In genomic region chr7:47561715-47562446, GRCh38 we compare ENCODE assay signal across 22 cellular contexts. TPM values are rescaled to one million over a fixed set of nuclear protein-coding genes. Genes with fewer than 3 reads are reported as not detected.
DNase-seq lines count a peak whose midpoint lies in the region; ATAC-seq, FAIRE-seq and TF ChIP-seq lines count a peak whose summit lies in the region.
"Had no signal": no experiment of that assay in that cellular context is flagged by ENCODE, and none has a peak within 500 bp of the region (broad histone marks: within the 10 kb centered on the region; RNA-seq: fewer than 3 reads in every experiment).

No MANE protein-coding gene starts in this region.

- H3K27me3 Mint-ChIP-seq in mesothelial cell of epicardium (ENCODE audit: low read depth) = no peaks in the 10 kb centered on the region
- no peaks in the 10 kb centered on the region for H3K27me3 Mint-ChIP-seq in stimulated activated naive CD8-positive, alpha-beta T cell treated with anti-CD3 and anti-CD28 coated beads, Interleukin-15, amount 100 ng/mL, for 72 hours

- TF ChIP-seq CTCF in A549 (IDR thresholded peaks at IDR 0.05) (no peak), mesothelial cell of epicardium (IDR thresholded peaks at IDR 0.05; ENCODE audit: unreplicated experiment) (no peak), dorsolateral prefrontal cortex (IDR thresholded peaks at IDR 0.05 in 54 of 56, conservative IDR thresholded peaks at IDR 0.05 in 2 of 56; ENCODE audit: low read depth in 1 of 56, partially characterized antibody in 56 of 56) (no peak)

- POLR2A ChIA-PET in A549 (lab: Yijun Ruan, JAX) = interaction anchor here (0.7 kb wide), 1 partner anchor 39 kb away, joined by 4 read pairs; no protein-coding TSS in a partner anchor

- 74% methylated on average over 3 of the region's 3 CpGs for WGBS in A549 (ENCODE audit: missing lambda C conversion rate)

- H3K27ac ChIP-seq in A549 (peak overlapping the region; percentile 11 to 84; a peak in 4 of 6 replicates), dorsolateral prefrontal cortex (no peak overlapping the region)
- H3K27ac ChIP-seq: BLaER1 had no signal

- no peak for TF ChIP-seq RAD21 in A549 (conservative IDR thresholded peaks at IDR 0.05 in 1 of 2, IDR thresholded peaks at IDR 0.05 in 1 of 2)

- intact Hi-C loops in dorsolateral prefrontal cortex (cut with DNase I) = loop anchor here in 1 of 2 donors (10.0 kb wide), 1 partner anchor 253 kb away; no protein-coding TSS in a partner anchor

- no peak for TF ChIP-seq EP300 in A549 (IDR thresholded peaks at IDR 0.05)

- H3K36me3 Mint-ChIP-seq in mesothelial cell of epicardium = peaks cover 32% of the 10 kb centered on the region

- H3K4me3 ChIP-seq in A549 = no peak overlapping the region
- H3K4me3 ChIP-seq in dorsolateral prefrontal cortex = no peak overlapping the region
- H3K4me3 ChIP-seq: BLaER1, GM23338, Peyer's patch had no signal

- H3K4me2 ChIP-seq in A549 = peak overlapping the region; percentile 2; the same call in 1 of the 3 replicates
- H3K4me2 ChIP-seq: BLaER1, GM23338 had no signal

- FAIRE-seq in A549 (lab: Jason Lieb, UNC) = no peak

- peak overlapping the region; percentile 78 for H3K27ac Mint-ChIP-seq in mesothelial cell of epicardium
- H3K27ac Mint-ChIP-seq in stimulated activated naive CD8-positive, alpha-beta T cell treated with anti-CD3 and anti-CD28 coated beads, Interleukin-15, amount 100 ng/mL, for 72 hours = no peak overlapping the region
- H3K27ac Mint-ChIP-seq: CD4-positive, alpha-beta T cell; GM23338; H9 had no signal

- ATAC-seq in A549 = no peak
- no peak for ATAC-seq in stimulated activated naive CD8-positive, alpha-beta T cell treated with anti-CD3 and anti-CD28 coated beads, Interleukin-15, amount 100 ng/mL, for 72 hours
- ATAC-seq: GM23338 had no signal

- peaks cover 90% of the 10 kb centered on the region for H3K4me1 ChIP-seq in A549

- DNase-seq in A549 (ENCODE audit: low read depth in 1 of 2, low spot score in 1 of 2) (no peak), NCI-H226 (peak; percentile 67), kidney glomerular epithelial cell (lab: John Stamatoyannopoulos, UW) (peak; percentile 40), mesothelial cell of epicardium (ENCODE audit: low spot score in 2 of 2, unreplicated experiment in 2 of 2) (no peak), dorsolateral prefrontal cortex (no peak)
- no peak for DNase-seq in stimulated activated naive CD8-positive, alpha-beta T cell treated with anti-CD3 and anti-CD28 coated beads, Interleukin-15, amount 100 ng/mL, for 72 hours
- DNase-seq in activated T-cell treated with anti-CD3 and anti-CD28 coated beads, Interleukin-2, amount 50 U/mL, for 1 hour = no peak
- DNase-seq: CD4-positive, alpha-beta T cell; DMS53; H9; KBM-7; MV-4-11; NCI-H1105; NCI-H1436 treated with DMSO at 0.1 percent for 48 hours; NCI-H187 treated with DMSO at 0.1 percent for 48 hours; NCI-H2171 treated with DMSO at 0.1 percent for 48 hours; NCI-H446; NCI-H524 treated with DMSO at 0.1 percent for 48 hours; Peyer's patch; SHP77 treated with DMSO at 0.1 percent for 48 hours had no signal

- H3K9me3 ChIP-seq in A549 = no peaks in the 10 kb centered on the region
- H3K9me3 ChIP-seq: Peyer's patch had no signal

- no peaks in the 10 kb centered on the region for H3K9me3 Mint-ChIP-seq in mesothelial cell of epicardium
- no peaks in the 10 kb centered on the region for H3K9me3 Mint-ChIP-seq in stimulated activated naive CD8-positive, alpha-beta T cell treated with anti-CD3 and anti-CD28 coated beads, Interleukin-15, amount 100 ng/mL, for 72 hours
- H3K9me3 Mint-ChIP-seq: CD4-positive, alpha-beta T cell; GM23338; H9 had no signal

- H3K27me3 ChIP-seq in dorsolateral prefrontal cortex = no peaks in the 10 kb centered on the region
- H3K27me3 ChIP-seq: BLaER1, Peyer's patch had no signal

- no peak overlapping the region for H3K4me3 Mint-ChIP-seq in mesothelial cell of epicardium
- no peak overlapping the region for H3K4me3 Mint-ChIP-seq in stimulated activated naive CD8-positive, alpha-beta T cell treated with anti-CD3 and anti-CD28 coated beads, Interleukin-15, amount 100 ng/mL, for 72 hours
- H3K4me3 Mint-ChIP-seq: CD4-positive, alpha-beta T cell; GM23338; H9 had no signal

- H3K4me1 Mint-ChIP-seq in mesothelial cell of epicardium = peaks cover 55% of the 10 kb centered on the region
- no peaks in the 10 kb centered on the region for H3K4me1 Mint-ChIP-seq in stimulated activated naive CD8-positive, alpha-beta T cell treated with anti-CD3 and anti-CD28 coated beads, Interleukin-15, amount 100 ng/mL, for 72 hours

- CTCF ChIA-PET in A549 (lab: Yijun Ruan, JAX) = interaction anchor here (1.0 to 2.2 kb wide), 5 partner anchors 9 to 296 kb away, joined by 3 to 7 read pairs (median 3); no protein-coding TSS in a partner anchor

- TF ChIP-seq POLR2A in A549 (IDR thresholded peaks at IDR 0.05; ENCODE audit: low read length) = no peak

TF ChIP-seq in A549, 52 proteins besides CTCF, POLR2A, EP300 and RAD21:
- peak; percentile 47; the same call in 1 of the 2 replicates for TF ChIP-seq POLR2AphosphoS2 (conservative IDR thresholded peaks at IDR 0.05; ENCODE audit: low read length)
- TF ChIP-seq MAX (IDR thresholded peaks at IDR 0.05) = no peak

RNA-seq across cellular contexts. Expression of gene TNS3, which starts 20.0 kb away (rescaled TPM):
- polyA plus RNA-seq in A549 (2011; rRNA removed) (134 and 137 TPM in 2 replicates), A549 (2017; fragmentation: RNase III; extraction: RNeasy Plus Mini Kit Qiagen cat#74134 plus additional on column Dnase treatment) (107 to 122 TPM (median 107 TPM) in 3 replicates)
- polyA plus RNA-seq in A549 (2012; cell fraction: cytosol; rRNA removed) = 80.9 and 113 TPM in 2 replicates
- polyA plus RNA-seq in A549 (2012; cell fraction: nucleus; rRNA removed) = 217 and 283 TPM in 2 replicates
- polyA minus RNA-seq in A549 (2011; rRNA and poly(A)+ RNA removed) = 438 and 510 TPM in 2 replicates
- total RNA-seq in mesothelial cell of epicardium (427 to 461 TPM (median 452 TPM) in 3 replicates), dorsolateral prefrontal cortex (100 to 1,000 TPM in 5 of 120 experiments, 10 to 100 TPM in 115; 16.5 to 145 (median 47.8) TPM)

Comparison
In these comparisons a context has a peak if more than half of its experiments do, and no peak if none do; other contexts are left out.
1. DNase-seq: peak in NCI-H226 (single experiment) and kidney glomerular epithelial cell (single experiment); none in A549 (0 of 2), mesothelial cell of epicardium (0 of 2), stimulated activated naive CD8-positive, alpha-beta T cell treated with anti-CD3 and anti-CD28 coated beads, Interleukin-15, amount 100 ng/mL, for 72 hours (0 of 2), dorsolateral prefrontal cortex (0 of 10) and activated T-cell treated with anti-CD3 and anti-CD28 coated beads, Interleukin-2, amount 50 U/mL, for 1 hour (single experiment).
2. H3K27ac ChIP-seq: peak in A549 (2 of 2); none in dorsolateral prefrontal cortex (0 of 59).